Comparison of ENCODE assay signal across 1 cellular context in the genomic region with DNA sequence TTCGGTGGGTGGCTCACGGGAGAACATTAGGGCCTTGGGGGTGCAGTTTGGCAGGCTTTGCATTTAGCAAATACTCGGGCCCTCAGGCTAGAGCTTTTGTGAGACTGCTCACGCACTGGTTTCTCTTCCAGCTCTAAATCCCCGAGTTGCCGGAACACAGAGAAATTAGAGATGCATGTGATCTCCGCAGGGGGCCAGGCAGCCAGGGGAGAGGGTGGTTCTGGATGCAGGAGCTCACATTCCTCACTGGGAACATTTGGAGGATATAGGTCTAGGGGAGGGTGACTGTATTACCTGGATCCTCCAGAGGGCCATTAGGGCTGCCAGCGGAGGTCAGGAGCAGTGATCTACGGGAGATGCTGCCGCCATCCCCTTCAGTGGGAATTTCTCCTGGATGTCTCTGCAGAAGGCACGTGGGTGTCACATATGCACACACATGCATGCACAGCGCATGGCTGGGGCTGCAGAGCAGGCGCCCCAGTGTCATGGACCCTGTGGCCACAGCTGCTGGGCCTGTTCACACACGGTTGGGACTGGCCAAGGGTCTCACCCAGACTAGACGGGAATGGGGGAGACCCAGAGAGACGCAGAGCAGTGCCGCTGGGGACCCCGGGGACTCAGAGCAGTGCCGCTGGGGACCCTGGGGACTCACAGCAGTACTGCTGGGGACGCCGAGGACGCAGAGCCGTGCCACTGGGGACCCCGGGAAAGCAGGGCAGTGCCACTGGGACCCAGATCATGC.
TF ChIP-seq lines count a peak whose summit lies in the region.

No MANE protein-coding gene starts in this region.

TF ChIP-seq in GM23338, 12 proteins besides CTCF, POLR2A, EP300 and RAD21 (continued from another document):
- TF ChIP-seq ZNF331 (CRISPR knock-in tag; IDR thresholded peaks at IDR 0.05; ENCODE audit: low read depth) = no peak
- TF ChIP-seq STAT1 (IDR thresholded peaks at IDR 0.05; ENCODE audit: unreplicated experiment) = no peak
- TF ChIP-seq, protein P1, sequence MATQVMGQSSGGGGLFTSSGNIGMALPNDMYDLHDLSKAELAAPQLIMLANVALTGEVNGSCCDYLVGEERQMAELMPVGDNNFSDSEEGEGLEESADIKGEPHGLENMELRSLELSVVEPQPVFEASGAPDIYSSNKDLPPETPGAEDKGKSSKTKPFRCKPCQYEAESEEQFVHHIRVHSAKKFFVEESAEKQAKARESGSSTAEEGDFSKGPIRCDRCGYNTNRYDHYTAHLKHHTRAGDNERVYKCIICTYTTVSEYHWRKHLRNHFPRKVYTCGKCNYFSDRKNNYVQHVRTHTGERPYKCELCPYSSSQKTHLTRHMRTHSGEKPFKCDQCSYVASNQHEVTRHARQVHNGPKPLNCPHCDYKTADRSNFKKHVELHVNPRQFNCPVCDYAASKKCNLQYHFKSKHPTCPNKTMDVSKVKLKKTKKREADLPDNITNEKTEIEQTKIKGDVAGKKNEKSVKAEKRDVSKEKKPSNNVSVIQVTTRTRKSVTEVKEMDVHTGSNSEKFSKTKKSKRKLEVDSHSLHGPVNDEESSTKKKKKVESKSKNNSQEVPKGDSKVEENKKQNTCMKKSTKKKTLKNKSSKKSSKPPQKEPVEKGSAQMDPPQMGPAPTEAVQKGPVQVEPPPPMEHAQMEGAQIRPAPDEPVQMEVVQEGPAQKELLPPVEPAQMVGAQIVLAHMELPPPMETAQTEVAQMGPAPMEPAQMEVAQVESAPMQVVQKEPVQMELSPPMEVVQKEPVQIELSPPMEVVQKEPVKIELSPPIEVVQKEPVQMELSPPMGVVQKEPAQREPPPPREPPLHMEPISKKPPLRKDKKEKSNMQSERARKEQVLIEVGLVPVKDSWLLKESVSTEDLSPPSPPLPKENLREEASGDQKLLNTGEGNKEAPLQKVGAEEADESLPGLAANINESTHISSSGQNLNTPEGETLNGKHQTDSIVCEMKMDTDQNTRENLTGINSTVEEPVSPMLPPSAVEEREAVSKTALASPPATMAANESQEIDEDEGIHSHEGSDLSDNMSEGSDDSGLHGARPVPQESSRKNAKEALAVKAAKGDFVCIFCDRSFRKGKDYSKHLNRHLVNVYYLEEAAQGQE (IDR thresholded peaks at IDR 0.05; ENCODE audit: unreplicated experiment) = no peak
- TF ChIP-seq CREB1 (CRISPR knock-in tag; IDR thresholded peaks at IDR 0.05; ENCODE audit: low read depth) = no peak
- TF ChIP-seq, protein P2, sequence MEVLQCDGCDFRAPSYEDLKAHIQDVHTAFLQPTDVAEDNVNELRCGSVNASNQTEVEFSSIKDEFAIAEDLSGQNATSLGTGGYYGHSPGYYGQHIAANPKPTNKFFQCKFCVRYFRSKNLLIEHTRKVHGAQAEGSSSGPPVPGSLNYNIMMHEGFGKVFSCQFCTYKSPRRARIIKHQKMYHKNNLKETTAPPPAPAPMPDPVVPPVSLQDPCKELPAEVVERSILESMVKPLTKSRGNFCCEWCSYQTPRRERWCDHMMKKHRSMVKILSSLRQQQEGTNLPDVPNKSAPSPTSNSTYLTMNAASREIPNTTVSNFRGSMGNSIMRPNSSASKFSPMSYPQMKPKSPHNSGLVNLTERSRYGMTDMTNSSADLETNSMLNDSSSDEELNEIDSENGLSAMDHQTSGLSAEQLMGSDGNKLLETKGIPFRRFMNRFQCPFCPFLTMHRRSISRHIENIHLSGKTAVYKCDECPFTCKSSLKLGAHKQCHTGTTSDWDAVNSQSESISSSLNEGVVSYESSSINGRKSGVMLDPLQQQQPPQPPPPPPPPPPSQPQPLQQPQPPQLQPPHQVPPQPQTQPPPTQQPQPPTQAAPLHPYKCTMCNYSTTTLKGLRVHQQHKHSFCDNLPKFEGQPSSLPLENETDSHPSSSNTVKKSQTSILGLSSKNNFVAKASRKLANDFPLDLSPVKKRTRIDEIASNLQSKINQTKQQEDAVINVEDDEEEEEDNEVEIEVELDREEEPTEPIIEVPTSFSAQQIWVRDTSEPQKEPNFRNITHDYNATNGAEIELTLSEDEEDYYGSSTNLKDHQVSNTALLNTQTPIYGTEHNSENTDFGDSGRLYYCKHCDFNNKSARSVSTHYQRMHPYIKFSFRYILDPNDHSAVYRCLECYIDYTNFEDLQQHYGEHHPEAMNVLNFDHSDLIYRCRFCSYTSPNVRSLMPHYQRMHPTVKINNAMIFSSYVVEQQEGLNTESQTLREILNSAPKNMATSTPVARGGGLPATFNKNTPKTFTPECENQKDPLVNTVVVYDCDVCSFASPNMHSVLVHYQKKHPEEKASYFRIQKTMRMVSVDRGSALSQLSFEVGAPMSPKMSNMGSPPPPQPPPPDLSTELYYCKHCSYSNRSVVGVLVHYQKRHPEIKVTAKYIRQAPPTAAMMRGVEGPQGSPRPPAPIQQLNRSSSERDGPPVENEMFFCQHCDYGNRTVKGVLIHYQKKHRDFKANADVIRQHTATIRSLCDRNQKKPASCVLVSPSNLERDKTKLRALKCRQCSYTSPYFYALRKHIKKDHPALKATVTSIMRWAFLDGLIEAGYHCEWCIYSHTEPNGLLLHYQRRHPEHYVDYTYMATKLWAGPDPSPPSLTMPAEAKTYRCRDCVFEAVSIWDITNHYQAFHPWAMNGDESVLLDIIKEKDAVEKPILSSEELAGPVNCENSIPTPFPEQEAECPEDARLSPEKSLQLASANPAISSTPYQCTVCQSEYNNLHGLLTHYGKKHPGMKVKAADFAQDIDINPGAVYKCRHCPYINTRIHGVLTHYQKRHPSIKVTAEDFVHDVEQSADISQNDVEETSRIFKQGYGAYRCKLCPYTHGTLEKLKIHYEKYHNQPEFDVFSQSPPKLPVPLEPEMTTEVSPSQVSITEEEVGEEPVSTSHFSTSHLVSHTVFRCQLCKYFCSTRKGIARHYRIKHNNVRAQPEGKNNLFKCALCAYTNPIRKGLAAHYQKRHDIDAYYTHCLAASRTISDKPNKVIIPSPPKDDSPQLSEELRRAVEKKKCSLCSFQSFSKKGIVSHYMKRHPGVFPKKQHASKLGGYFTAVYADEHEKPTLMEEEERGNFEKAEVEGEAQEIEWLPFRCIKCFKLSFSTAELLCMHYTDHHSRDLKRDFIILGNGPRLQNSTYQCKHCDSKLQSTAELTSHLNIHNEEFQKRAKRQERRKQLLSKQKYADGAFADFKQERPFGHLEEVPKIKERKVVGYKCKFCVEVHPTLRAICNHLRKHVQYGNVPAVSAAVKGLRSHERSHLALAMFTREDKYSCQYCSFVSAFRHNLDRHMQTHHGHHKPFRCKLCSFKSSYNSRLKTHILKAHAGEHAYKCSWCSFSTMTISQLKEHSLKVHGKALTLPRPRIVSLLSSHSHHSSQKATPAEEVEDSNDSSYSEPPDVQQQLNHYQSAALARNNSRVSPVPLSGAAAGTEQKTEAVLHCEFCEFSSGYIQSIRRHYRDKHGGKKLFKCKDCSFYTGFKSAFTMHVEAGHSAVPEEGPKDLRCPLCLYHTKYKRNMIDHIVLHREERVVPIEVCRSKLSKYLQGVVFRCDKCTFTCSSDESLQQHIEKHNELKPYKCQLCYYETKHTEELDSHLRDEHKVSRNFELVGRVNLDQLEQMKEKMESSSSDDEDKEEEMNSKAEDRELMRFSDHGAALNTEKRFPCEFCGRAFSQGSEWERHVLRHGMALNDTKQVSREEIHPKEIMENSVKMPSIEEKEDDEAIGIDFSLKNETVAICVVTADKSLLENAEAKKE (CRISPR knock-in tag; IDR thresholded peaks at IDR 0.05) = no peak
- TF ChIP-seq, protein P3, sequence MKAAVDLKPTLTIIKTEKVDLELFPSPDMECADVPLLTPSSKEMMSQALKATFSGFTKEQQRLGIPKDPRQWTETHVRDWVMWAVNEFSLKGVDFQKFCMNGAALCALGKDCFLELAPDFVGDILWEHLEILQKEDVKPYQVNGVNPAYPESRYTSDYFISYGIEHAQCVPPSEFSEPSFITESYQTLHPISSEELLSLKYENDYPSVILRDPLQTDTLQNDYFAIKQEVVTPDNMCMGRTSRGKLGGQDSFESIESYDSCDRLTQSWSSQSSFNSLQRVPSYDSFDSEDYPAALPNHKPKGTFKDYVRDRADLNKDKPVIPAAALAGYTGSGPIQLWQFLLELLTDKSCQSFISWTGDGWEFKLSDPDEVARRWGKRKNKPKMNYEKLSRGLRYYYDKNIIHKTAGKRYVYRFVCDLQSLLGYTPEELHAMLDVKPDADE (IDR thresholded peaks at IDR 0.05) = no peak
- no peak for TF ChIP-seq NANOG (IDR thresholded peaks at IDR 0.05; ENCODE audit: borderline replicate concordance)
TF ChIP-seq in GM23338: peak in this region for 0.
